22 cellular contexts compared by ENCODE assay signal in genomic region chr2:215052810-215053209, GRCh38.
"Had no signal": no experiment of that assay in that cellular context is flagged by ENCODE, and none has a peak within 500 bp of the region (broad histone marks: within the 10 kb centered on the region; RNA-seq: fewer than 3 reads in every experiment).

No MANE protein-coding gene starts in this region.

- DNase-seq: colonic mucosa; cortex of kidney; effector CD8-positive, alpha-beta T cell; effector memory CD8-positive, alpha-beta T cell; endodermal cell; erythroblast; esophagus squamous epithelium; heart left ventricle; hypothalamus; immature natural killer cell; islet precursor cell; left cardiac atrium; left lung; left ventricle myocardium superior; lower lobe of right lung; mesenchymal stem cell; mucosa of descending colon; naive B cell; naive thymus-derived CD8-positive, alpha-beta T cell had no signal

- H3K4me3 ChIP-seq: colonic mucosa, esophagus squamous epithelium, gastroesophageal sphincter, heart left ventricle, hepatocyte, left lung, lower lobe of right lung, mucosa of descending colon had no signal

- H3K4me1 ChIP-seq: colonic mucosa, gastroesophageal sphincter, heart left ventricle, left lung, lower lobe of right lung had no signal

- H3K79me2 ChIP-seq: hepatocyte had no signal

- H3K9me3 ChIP-seq: colonic mucosa, esophagus squamous epithelium, gastroesophageal sphincter, left lung, lower lobe of right lung, mucosa of descending colon had no signal

- H3K4me2 ChIP-seq: hepatocyte had no signal

- H3K36me3 ChIP-seq: colonic mucosa, esophagus squamous epithelium, gastroesophageal sphincter, heart left ventricle, left lung, lower lobe of right lung had no signal

- H3K27ac ChIP-seq: colonic mucosa, epithelial cell of prostate, esophagus squamous epithelium, gastroesophageal sphincter, heart left ventricle, hepatocyte, left lung, lower lobe of right lung had no signal

- H2AFZ ChIP-seq: hepatocyte had no signal

- H3K27me3 ChIP-seq: colonic mucosa, esophagus squamous epithelium, gastroesophageal sphincter, heart left ventricle, hepatocyte, left lung had no signal
